ENCODE assay signal across 1 cellular context in the genomic region with DNA sequence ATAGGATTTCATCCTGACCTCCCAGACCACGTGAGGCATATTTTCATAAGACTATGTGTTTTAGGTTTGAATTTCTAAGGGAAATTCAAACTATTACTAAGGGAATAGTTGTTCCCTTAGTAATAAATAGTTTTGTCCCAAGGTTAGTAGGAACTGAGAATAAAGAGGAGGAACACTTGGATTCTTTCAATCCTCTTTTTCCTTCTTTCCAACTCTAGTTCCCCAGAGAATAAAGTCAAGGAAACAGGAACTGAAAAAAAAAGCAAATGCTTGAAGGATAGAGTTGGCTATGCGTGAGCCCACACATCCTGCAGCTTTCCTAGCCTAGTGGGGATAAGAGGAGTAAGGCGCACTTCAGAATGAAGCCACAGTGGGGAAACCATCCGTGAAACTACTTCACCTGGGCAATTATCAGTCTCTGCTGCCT.
TF ChIP-seq lines count a peak whose summit lies in the region.

No MANE protein-coding gene starts in this region.

TF ChIP-seq in H1, 55 proteins besides CTCF, POLR2A, EP300 and RAD21 (continued from another document):
- no peak for TF ChIP-seq E2F6 (IDR thresholded peaks at IDR 0.05)
